ENCODE assay signal across 20 cellular contexts in the genomic region with DNA sequence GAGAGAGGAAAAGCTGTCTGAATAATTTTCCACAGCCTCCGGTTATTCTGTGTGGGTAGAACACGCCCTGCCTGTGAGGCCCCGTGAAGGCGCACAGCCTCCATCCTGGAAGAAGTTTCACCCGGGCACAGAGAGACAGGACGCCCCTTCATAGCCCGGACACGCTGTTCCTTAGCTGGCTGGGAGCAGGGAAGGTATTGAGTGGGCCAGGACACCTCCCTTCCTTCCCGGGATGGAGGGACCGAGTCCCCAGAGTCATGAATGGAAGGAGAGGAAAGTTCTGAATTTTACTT.
A peak's percentile ranks its signal among the peaks of the same experiment; 100 is the strongest.
DNase-seq lines count a peak whose midpoint lies in the region; ATAC-seq and TF ChIP-seq lines count a peak whose summit lies in the region.
"Had no signal": no experiment of that assay in that cellular context is flagged by ENCODE, and none has a peak within 500 bp of the region (broad histone marks: within the 10 kb centered on the region; RNA-seq: fewer than 3 reads in every experiment).

No MANE protein-coding gene starts in this region.

- no peak for ATAC-seq in Right ventricle myocardium inferior
- ATAC-seq: GM12878, HCT116, HepG2, PC-3 had no signal

- no peak overlapping the region for H3K4me2 ChIP-seq in neural progenitor cell
- H3K4me2 ChIP-seq: KMS-11 had no signal

- peaks cover 30% of the 10 kb centered on the region for H3K36me3 ChIP-seq in left ventricle myocardium inferior
- H3K36me3 ChIP-seq in ascending aorta, result peaks cover 38 to 61% of the 10 kb centered on the region in 2 donors
- H3K36me3 ChIP-seq in neural progenitor cell, result no peaks in the 10 kb centered on the region
- H3K36me3 ChIP-seq in tibial artery, result peaks cover 31 to 43% (median 34%) of the 10 kb centered on the region in 3 donors
- H3K36me3 ChIP-seq: BE2C had no signal

- peak overlapping the region; percentile 86 for H3K27ac Mint-ChIP-seq in neural progenitor cell
- H3K27ac Mint-ChIP-seq: CD4-positive, alpha-beta memory T cell had no signal

- H3K27me3 ChIP-seq in left ventricle myocardium inferior (ENCODE audit: low read depth), result no peaks in the 10 kb centered on the region
- H3K27me3 ChIP-seq in ascending aorta, result no peaks in the 10 kb centered on the region
- H3K27me3 ChIP-seq in neural progenitor cell, result no peaks in the 10 kb centered on the region
- no peaks in the 10 kb centered on the region for H3K27me3 ChIP-seq in tibial artery
- H3K27me3 ChIP-seq: BE2C had no signal

- intact Hi-C loops in left ventricle myocardium inferior (cut with micrococcal nuclease) (no loop called here), Right ventricle myocardium inferior (cut with DNase I) (no loop called here), ascending aorta (cut with DNase I) (loop anchor here (10.0 kb wide), 1 partner anchor 52 kb away; no protein-coding TSS in a partner anchor), tibial artery (cut with DNase I; ENCODE audit: low total_unique reads) (no loop called here), posterior vena cava (cut with DNase I) (loop anchor here in 1 of 2 donors (10.0 kb wide), 1 partner anchor 82 kb away; no protein-coding TSS in a partner anchor)

- peaks cover 68% of the 10 kb centered on the region for H3K4me1 ChIP-seq in left ventricle myocardium inferior
- H3K4me1 ChIP-seq in ascending aorta, result peaks cover 14 to 31% of the 10 kb centered on the region in 2 donors
- peaks cover 17% of the 10 kb centered on the region for H3K4me1 ChIP-seq in neural progenitor cell
- peaks cover 0 to 44% (median 20%) of the 10 kb centered on the region in 4 donors for H3K4me1 ChIP-seq in tibial artery
- H3K4me1 ChIP-seq: BE2C had no signal

- peaks cover 6% of the 10 kb centered on the region for H3F3A ChIP-seq in neural progenitor cell (ENCODE audit: low read depth)

- peak overlapping the region; percentile 91 for H3K27ac ChIP-seq in left ventricle myocardium inferior (replicated peaks)
- H3K27ac ChIP-seq in ascending aorta, result peak overlapping the region; percentile 96 to 97
- H3K27ac ChIP-seq in neural progenitor cell, result no peak overlapping the region
- peak overlapping the region; percentile 45 to 88 for H3K27ac ChIP-seq in tibial artery
- H3K27ac ChIP-seq in caudate nucleus (ENCODE audit: low read depth, low read length), result no peak overlapping the region
- H3K27ac ChIP-seq: KMS-11 had no signal

- H3K27me3 Mint-ChIP-seq in neural progenitor cell (ENCODE audit: insufficient read depth, low read depth), result no peaks in the 10 kb centered on the region
- H3K27me3 Mint-ChIP-seq: CD4-positive, alpha-beta memory T cell had no signal

- DNase-seq in left ventricle myocardium inferior (no peak), Right ventricle myocardium inferior (ENCODE audit: missing footprints) (no peak), ascending aorta (ENCODE audit: low spot score in 2 of 2) (no peak), neural progenitor cell (ENCODE audit: low spot score) (no peak), tibial artery (peak in 1 of 2 donors; percentile 44), caudate nucleus (lab: John Stamatoyannopoulos, UW) (no peak), posterior vena cava (ENCODE audit: low spot score) (no peak)
- DNase-seq: BE2C; CD4-positive, alpha-beta memory T cell; DMS79; MM.1S; NCI-H1105; NCI-H1694 treated with DMSO at 0.1 percent for 48 hours; NCI-H345; NCI-H748 treated with DMSO at 0.1 percent for 48 hours; PC-3 had no signal

- H3K4me3 Mint-ChIP-seq in neural progenitor cell, result no peak overlapping the region
- H3K4me3 Mint-ChIP-seq: CD4-positive, alpha-beta memory T cell had no signal

- no peak overlapping the region for H2AFZ ChIP-seq in neural progenitor cell (replicated peaks)

- no peaks in the 10 kb centered on the region for H3K79me2 ChIP-seq in neural progenitor cell (ENCODE audit: low read depth)

- H3K9me3 Mint-ChIP-seq in neural progenitor cell, result no peaks in the 10 kb centered on the region
- H3K9me3 Mint-ChIP-seq: CD4-positive, alpha-beta memory T cell had no signal

- H3K4me1 Mint-ChIP-seq in neural progenitor cell, result peaks cover 23% of the 10 kb centered on the region
- H3K4me1 Mint-ChIP-seq: CD4-positive, alpha-beta memory T cell had no signal

- no peak overlapping the region for H3K9ac ChIP-seq in neural progenitor cell
- H3K9ac ChIP-seq: KMS-11 had no signal

- no peak for TF ChIP-seq CTCF in left ventricle myocardium inferior (IDR thresholded peaks at IDR 0.05; ENCODE audit: borderline replicate concordance)
- no peak for TF ChIP-seq CTCF in ascending aorta (IDR thresholded peaks at IDR 0.05)
- no peak for TF ChIP-seq CTCF in neural progenitor cell (IDR thresholded peaks at IDR 0.05)
- TF ChIP-seq CTCF in tibial artery (IDR thresholded peaks at IDR 0.05), result no peak

- no peaks in the 10 kb centered on the region for H4K20me1 ChIP-seq in neural progenitor cell (ENCODE audit: low read depth)

- H3K9me3 ChIP-seq in left ventricle myocardium inferior (replicated peaks) (no peaks in the 10 kb centered on the region), ascending aorta (no peaks in the 10 kb centered on the region), neural progenitor cell (ENCODE audit: low read depth) (no peaks in the 10 kb centered on the region), tibial artery (no peaks in the 10 kb centered on the region)
- H3K9me3 ChIP-seq: BE2C had no signal

- H3K36me3 Mint-ChIP-seq in neural progenitor cell, result peaks cover 22% of the 10 kb centered on the region
- H3K36me3 Mint-ChIP-seq: CD4-positive, alpha-beta memory T cell had no signal

- H3K4me3 ChIP-seq in left ventricle myocardium inferior (no peak overlapping the region), ascending aorta (no peak overlapping the region), neural progenitor cell (no peak overlapping the region), tibial artery (no peak overlapping the region)
- H3K4me3 ChIP-seq: GM12878 had no signal

Comparison
In these comparisons a context has a peak if more than half of its experiments do, and no peak if none do; other contexts are left out.
1. H3K27ac ChIP-seq: peak in left ventricle myocardium inferior (single experiment), ascending aorta (2 of 2) and tibial artery (2 of 2); none in neural progenitor cell (single experiment) and caudate nucleus (single experiment).